In the genomic region with DNA sequence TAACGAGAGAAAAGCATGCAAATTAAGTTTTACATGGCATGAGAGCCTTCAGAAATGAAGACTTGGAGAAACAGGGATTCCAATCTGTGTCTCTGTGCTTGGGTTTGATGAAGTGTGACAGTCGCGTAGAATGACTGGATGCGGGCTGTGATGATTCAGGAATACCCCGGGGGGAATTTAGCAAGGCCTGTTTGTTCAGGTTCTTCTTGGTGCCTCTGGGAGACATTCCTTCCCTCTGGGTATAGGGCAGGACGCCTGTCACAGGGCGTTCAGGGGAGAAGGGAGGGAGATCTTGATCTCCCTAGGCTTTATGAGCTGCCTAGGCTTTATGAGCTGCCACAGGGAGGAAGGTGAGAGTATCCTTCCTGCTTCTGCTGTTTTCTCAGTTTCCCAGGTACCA, we compare ENCODE assay signal across 19 cellular contexts. TPM values are rescaled to one million over a fixed set of nuclear protein-coding genes. Genes with fewer than 3 reads are reported as not detected.
DNase-seq lines count a peak whose midpoint lies in the region; ATAC-seq, FAIRE-seq and TF ChIP-seq lines count a peak whose summit lies in the region.
"Had no signal": no experiment of that assay in that cellular context is flagged by ENCODE, and none has a peak within 500 bp of the region (broad histone marks: within the 10 kb centered on the region; RNA-seq: fewer than 3 reads in every experiment).

No MANE protein-coding gene starts in this region.

- peaks cover 31% of the 10 kb centered on the region for H3K4me1 ChIP-seq in parathyroid adenoma

- H3K9me3 Mint-ChIP-seq in stimulated activated effector memory CD8-positive, alpha-beta T cell treated with anti-CD3 and anti-CD28 coated beads, Interleukin-12 subunit alpha, Interleukin-12 subunit beta, amount 100 ng/mL, for 72 hours: no peaks in the 10 kb centered on the region
- H3K9me3 Mint-ChIP-seq: activated B cell treated with CpG ODN at 0.5 μM for 24 hours; central memory CD8-positive, alpha-beta T cell; T-cell had no signal

- no peak for ATAC-seq in stimulated activated effector memory CD8-positive, alpha-beta T cell treated with anti-CD3 and anti-CD28 coated beads, Interleukin-12 subunit alpha, Interleukin-12 subunit beta, amount 100 ng/mL, for 72 hours
- ATAC-seq: left cardiac atrium, right cardiac atrium, T-cell had no signal

- H3K27me3 ChIP-seq in parathyroid adenoma (ENCODE audit: control insufficient read depth, insufficient read depth, low read length): no peaks in the 10 kb centered on the region

- no peaks in the 10 kb centered on the region for H3K9me3 ChIP-seq in parathyroid adenoma (ENCODE audit: control insufficient read depth, low read length)

- H3K4me2 ChIP-seq in parathyroid adenoma (ENCODE audit: low read length): peak overlapping the region; percentile 2

- H3K36me3 ChIP-seq in parathyroid adenoma (ENCODE audit: control insufficient read depth, insufficient read depth, low read length): no peaks in the 10 kb centered on the region

- H3K79me2 ChIP-seq in parathyroid adenoma: peaks cover 2% of the 10 kb centered on the region

- DNase-seq in EH (ENCODE audit: low read depth): peak; percentile 90
- DNase-seq in M059J (ENCODE audit: low read depth): peak; percentile 96
- DNase-seq in epithelial cell of prostate (ENCODE audit: low read depth, low spot score): peak; percentile 48
- DNase-seq in GM12891 (ENCODE audit: insufficient read length, low spot score): no peak
- DNase-seq in iPS-NIHi7 (ENCODE audit: extremely low spot score): no peak
- no peak for DNase-seq in effector CD8-positive, alpha-beta T cell (lab: John Stamatoyannopoulos, UW)
- no peak for DNase-seq in stimulated activated effector memory CD8-positive, alpha-beta T cell treated with anti-CD3 and anti-CD28 coated beads, Interleukin-12 subunit alpha, Interleukin-12 subunit beta, amount 100 ng/mL, for 72 hours (ENCODE audit: low spot score in 2 of 2)
- DNase-seq: activated B cell treated with CpG ODN at 0.5 μM for 24 hours; activated effector memory CD4-positive, alpha-beta T cell treated with anti-CD3 and anti-CD28 coated beads, Interleukin-2, amount 50 U/mL, for 16 hours; AML-193; COR-L47; Kasumi-1; left cardiac atrium; NCI-H2171 treated with DMSO at 0.1 percent for 48 hours; nucleus accumbens; right cardiac atrium; T-cell had no signal

- H3K27ac ChIP-seq in epithelial cell of prostate (no peak overlapping the region), parathyroid adenoma (peak overlapping the region; percentile 94)

- no peak overlapping the region for H3K27ac Mint-ChIP-seq in stimulated activated effector memory CD8-positive, alpha-beta T cell treated with anti-CD3 and anti-CD28 coated beads, Interleukin-12 subunit alpha, Interleukin-12 subunit beta, amount 100 ng/mL, for 72 hours
- H3K27ac Mint-ChIP-seq: activated B cell treated with CpG ODN at 0.5 μM for 24 hours, T-cell had no signal

- TF ChIP-seq CTCF in parathyroid adenoma (IDR thresholded peaks at IDR 0.05): no peak

- H3K9ac ChIP-seq in parathyroid adenoma: no peak overlapping the region

- TF ChIP-seq POLR2A in GM12891 (IDR thresholded peaks at IDR 0.05; ENCODE audit: low read depth, low read length): no peak

- H3K36me3 Mint-ChIP-seq in stimulated activated effector memory CD8-positive, alpha-beta T cell treated with anti-CD3 and anti-CD28 coated beads, Interleukin-12 subunit alpha, Interleukin-12 subunit beta, amount 100 ng/mL, for 72 hours: peaks cover 4% of the 10 kb centered on the region

- no peak overlapping the region for H2AFZ ChIP-seq in parathyroid adenoma

- FAIRE-seq in GM12891 (lab: Jason Lieb, UNC): no peak

- no peak overlapping the region for H3K4me3 Mint-ChIP-seq in stimulated activated effector memory CD8-positive, alpha-beta T cell treated with anti-CD3 and anti-CD28 coated beads, Interleukin-12 subunit alpha, Interleukin-12 subunit beta, amount 100 ng/mL, for 72 hours
- H3K4me3 Mint-ChIP-seq: activated B cell treated with CpG ODN at 0.5 μM for 24 hours; central memory CD8-positive, alpha-beta T cell; T-cell had no signal

- H3K4me1 Mint-ChIP-seq in stimulated activated effector memory CD8-positive, alpha-beta T cell treated with anti-CD3 and anti-CD28 coated beads, Interleukin-12 subunit alpha, Interleukin-12 subunit beta, amount 100 ng/mL, for 72 hours: peaks cover 3% of the 10 kb centered on the region
- H3K4me1 Mint-ChIP-seq: central memory CD8-positive, alpha-beta T cell had no signal

- H3K4me3 ChIP-seq in parathyroid adenoma (ENCODE audit: low read depth, low read length): no peak overlapping the region

TF ChIP-seq in GM12891, 5 proteins besides CTCF, POLR2A, EP300 and RAD21:
- TF ChIP-seq TAF1 (IDR thresholded peaks at IDR 0.05; ENCODE audit: low read depth, low read length) (no peak), POU2F2 (IDR thresholded peaks at IDR 0.05; ENCODE audit: low read depth, low read length) (no peak), POLR2AphosphoS5 (IDR thresholded peaks at IDR 0.05; ENCODE audit: low read depth, low read length) (no peak), SPI1 (IDR thresholded peaks at IDR 0.05; ENCODE audit: low read depth, low read length) (no peak), PAX5 (IDR thresholded peaks at IDR 0.05; ENCODE audit: insufficient read depth, low read length, severe bottlenecking) (no peak)
TF ChIP-seq in GM12891: peak in this region for 0.

RNA-seq across cellular contexts. Expression of a gene that starts 36.6 kb away (rescaled TPM):
- 46.8 and 54.3 TPM in 2 replicates for total RNA-seq in M059J (2014; rRNA removed; shearing (Covaris generic))
- polyA plus RNA-seq in GM12891 (2012; ENCODE audit: low read depth, missing spikeins): 1.5 TPM

RNA-seq across cellular contexts. Expression of a gene that starts 58.3 kb away (rescaled TPM):
- total RNA-seq in M059J (2014; rRNA removed; shearing (Covaris generic)): 57.9 and 75.6 TPM in 2 replicates
- 0.77 TPM for polyA plus RNA-seq in GM12891 (2012; ENCODE audit: low read depth, missing spikeins)

Comparison
In these comparisons a context has a peak if more than half of its experiments do, and no peak if none do; other contexts are left out.
1. DNase-seq: peak in EH (single experiment), M059J (single experiment) and epithelial cell of prostate (single experiment); none in GM12891 (single experiment), iPS-NIHi7 (single experiment), effector CD8-positive, alpha-beta T cell (single experiment) and stimulated activated effector memory CD8-positive, alpha-beta T cell treated with anti-CD3 and anti-CD28 coated beads, Interleukin-12 subunit alpha, Interleukin-12 subunit beta, amount 100 ng/mL, for 72 hours (0 of 2).